In genomic region chr2:25335971-25336370, GRCh38 we compare ENCODE assay signal across 1 cellular context.
TF ChIP-seq lines count a peak whose summit lies in the region.

No MANE protein-coding gene starts in this region.

TF ChIP-seq in H1, 55 proteins besides CTCF, POLR2A, EP300 and RAD21:
- TF ChIP-seq HDAC6 (IDR thresholded peaks at IDR 0.05; ENCODE audit: low read depth, low read length): no peak
- TF ChIP-seq TBP (IDR thresholded peaks at IDR 0.05; ENCODE audit: low read depth, low read length): no peak
- no peak for TF ChIP-seq NRF1 (IDR thresholded peaks at IDR 0.05; ENCODE audit: low read depth, low read length)
- TF ChIP-seq USF2 (IDR thresholded peaks at IDR 0.05; ENCODE audit: low read length): no peak
TF ChIP-seq in H1: peak in this region for 0.
